ENCODE assay signal across 20 cellular contexts in genomic region chr17:35901776-35902175, GRCh38. TPM values are rescaled to one million over a fixed set of nuclear protein-coding genes. Genes with fewer than 3 reads are reported as not detected.
DNase-seq lines count a peak whose midpoint lies in the region; ATAC-seq and TF ChIP-seq lines count a peak whose summit lies in the region.
"Had no signal": no experiment of that assay in that cellular context is flagged by ENCODE, and none has a peak within 500 bp of the region (broad histone marks: within the 10 kb centered on the region; RNA-seq: fewer than 3 reads in every experiment).

No MANE protein-coding gene starts in this region.

- no peaks in the 10 kb centered on the region for H3K36me3 Mint-ChIP-seq in stimulated activated naive CD8-positive, alpha-beta T cell treated with anti-CD3 and anti-CD28 coated beads, Interleukin-15, Interleukin-2, amounts not matched to agents 100 ng/mL and 50 ng/mL, for 24 hours (ENCODE audit: low read depth)
- no peaks in the 10 kb centered on the region for H3K36me3 Mint-ChIP-seq in natural killer cell
- no peaks in the 10 kb centered on the region for H3K36me3 Mint-ChIP-seq in type B pancreatic cell
- no peaks in the 10 kb centered on the region for H3K36me3 Mint-ChIP-seq in activated CD4-positive, alpha-beta T cell treated with anti-CD3 and anti-CD28 coated beads for 36 hours (ENCODE audit: low read depth)
- H3K36me3 Mint-ChIP-seq: CD4-positive, CD25-positive, alpha-beta regulatory T cell had no signal

- H3K4me1 Mint-ChIP-seq in stimulated activated naive CD8-positive, alpha-beta T cell treated with anti-CD3 and anti-CD28 coated beads, Interleukin-15, Interleukin-2, amounts not matched to agents 100 ng/mL and 50 ng/mL, for 24 hours (ENCODE audit: low read depth) = peaks cover 56% of the 10 kb centered on the region
- peaks cover 41% of the 10 kb centered on the region for H3K4me1 Mint-ChIP-seq in stimulated activated naive CD8-positive, alpha-beta T cell treated with anti-CD3 and anti-CD28 coated beads, Interleukin-15, amount 100 ng/mL, for 72 hours
- H3K4me1 Mint-ChIP-seq in natural killer cell (peaks cover 69 to 80% of the 10 kb centered on the region in 2 donors), type B pancreatic cell (ENCODE audit: unreplicated experiment) (peaks cover 28% of the 10 kb centered on the region)
- H3K4me1 Mint-ChIP-seq in activated CD4-positive, alpha-beta T cell treated with anti-CD3 and anti-CD28 coated beads for 36 hours = peaks cover 22% of the 10 kb centered on the region

- POLR2A ChIA-PET in activated CD4-positive, alpha-beta T cell treated with anti-CD3 and anti-CD28 coated beads for 36 hours (lab: Charles Lee) = no interaction called here

- intact Hi-C loops in natural killer cell (cut with micrococcal nuclease) = no loop called here
- intact Hi-C loops in activated CD4-positive, alpha-beta T cell treated with anti-CD3 and anti-CD28 coated beads for 36 hours (cut with DNase I, micrococcal nuclease) = no loop called here

- H3K27ac Mint-ChIP-seq in stimulated activated naive CD8-positive, alpha-beta T cell treated with anti-CD3 and anti-CD28 coated beads, Interleukin-15, Interleukin-2, amounts not matched to agents 100 ng/mL and 50 ng/mL, for 24 hours = no peak overlapping the region
- no peak overlapping the region for H3K27ac Mint-ChIP-seq in stimulated activated naive CD8-positive, alpha-beta T cell treated with anti-CD3 and anti-CD28 coated beads, Interleukin-15, amount 100 ng/mL, for 72 hours
- H3K27ac Mint-ChIP-seq in natural killer cell (peak overlapping the region; percentile 96 to 97), type B pancreatic cell (peak overlapping the region; percentile 5)
- H3K27ac Mint-ChIP-seq in activated CD4-positive, alpha-beta T cell treated with anti-CD3 and anti-CD28 coated beads for 36 hours = no peak overlapping the region
- H3K27ac Mint-ChIP-seq: CD4-positive, CD25-positive, alpha-beta regulatory T cell had no signal

- no peak for ATAC-seq in stimulated activated naive CD8-positive, alpha-beta T cell treated with anti-CD3 and anti-CD28 coated beads, Interleukin-15, amount 100 ng/mL, for 72 hours
- no peak for ATAC-seq in natural killer cell
- ATAC-seq in activated CD4-positive, alpha-beta T cell treated with anti-CD3 and anti-CD28 coated beads for 36 hours = no peak
- ATAC-seq: HCT116 had no signal

- no peaks in the 10 kb centered on the region for H3K9me3 Mint-ChIP-seq in stimulated activated naive CD8-positive, alpha-beta T cell treated with anti-CD3 and anti-CD28 coated beads, Interleukin-15, Interleukin-2, amounts not matched to agents 100 ng/mL and 50 ng/mL, for 24 hours
- H3K9me3 Mint-ChIP-seq in stimulated activated naive CD8-positive, alpha-beta T cell treated with anti-CD3 and anti-CD28 coated beads, Interleukin-15, amount 100 ng/mL, for 72 hours = no peaks in the 10 kb centered on the region
- H3K9me3 Mint-ChIP-seq in natural killer cell (no peaks in the 10 kb centered on the region), type B pancreatic cell (peaks cover 8% of the 10 kb centered on the region)
- H3K9me3 Mint-ChIP-seq in activated CD4-positive, alpha-beta T cell treated with anti-CD3 and anti-CD28 coated beads for 36 hours (ENCODE audit: low read depth) = no peaks in the 10 kb centered on the region
- H3K9me3 Mint-ChIP-seq: CD4-positive, CD25-positive, alpha-beta regulatory T cell had no signal

- CTCF ChIA-PET in activated CD4-positive, alpha-beta T cell treated with anti-CD3 and anti-CD28 coated beads for 36 hours (lab: Charles Lee) = interaction anchor here (0.6 to 1.4 kb wide), 3 partner anchors 9 to 66 kb away, joined by 3 to 4 read pairs (median 4); no protein-coding TSS in a partner anchor

- no peak for TF ChIP-seq CTCF in natural killer cell (IDR thresholded peaks at IDR 0.05)
- no peak for TF ChIP-seq CTCF in type B pancreatic cell (conservative IDR thresholded peaks at IDR 0.05)

- H3K27me3 Mint-ChIP-seq in stimulated activated naive CD8-positive, alpha-beta T cell treated with anti-CD3 and anti-CD28 coated beads, Interleukin-15, Interleukin-2, amounts not matched to agents 100 ng/mL and 50 ng/mL, for 24 hours = no peaks in the 10 kb centered on the region
- no peaks in the 10 kb centered on the region for H3K27me3 Mint-ChIP-seq in stimulated activated naive CD8-positive, alpha-beta T cell treated with anti-CD3 and anti-CD28 coated beads, Interleukin-15, amount 100 ng/mL, for 72 hours
- H3K27me3 Mint-ChIP-seq in natural killer cell (ENCODE audit: low read depth in 2 of 2) = no peaks in the 10 kb centered on the region
- H3K27me3 Mint-ChIP-seq in type B pancreatic cell = peaks cover 3% of the 10 kb centered on the region
- H3K27me3 Mint-ChIP-seq in activated CD4-positive, alpha-beta T cell treated with anti-CD3 and anti-CD28 coated beads for 36 hours = peaks cover 3% of the 10 kb centered on the region

- peak overlapping the region; percentile 21 for H3K4me3 Mint-ChIP-seq in stimulated activated naive CD8-positive, alpha-beta T cell treated with anti-CD3 and anti-CD28 coated beads, Interleukin-15, Interleukin-2, amounts not matched to agents 100 ng/mL and 50 ng/mL, for 24 hours
- H3K4me3 Mint-ChIP-seq in stimulated activated naive CD8-positive, alpha-beta T cell treated with anti-CD3 and anti-CD28 coated beads, Interleukin-15, amount 100 ng/mL, for 72 hours = no peak overlapping the region
- H3K4me3 Mint-ChIP-seq in natural killer cell = peak overlapping the region; percentile 82
- H3K4me3 Mint-ChIP-seq in type B pancreatic cell = no peak overlapping the region
- H3K4me3 Mint-ChIP-seq in activated CD4-positive, alpha-beta T cell treated with anti-CD3 and anti-CD28 coated beads for 36 hours = no peak overlapping the region
- H3K4me3 Mint-ChIP-seq: CD4-positive, CD25-positive, alpha-beta regulatory T cell had no signal

- DNase-seq in stimulated activated naive CD8-positive, alpha-beta T cell treated with anti-CD3 and anti-CD28 coated beads, Interleukin-15, amount 100 ng/mL, for 72 hours = no peak
- DNase-seq in fibroblast of peridontal ligament (ENCODE audit: extremely low read depth) (peak; percentile 10), natural killer cell (no peak), type B pancreatic cell (ENCODE audit: extremely low spot score, unreplicated experiment) (no peak), GM03348 (ENCODE audit: low spot score) (no peak)
- DNase-seq in stimulated activated CD4-positive, alpha-beta T cell treated with anti-CD3 and anti-CD28 coated beads, Interleukin-2, amount 100 ng/mL, for 24 hours = no peak
- no peak for DNase-seq in activated CD4-positive, alpha-beta T cell treated with anti-CD3 and anti-CD28 coated beads for 36 hours
- DNase-seq: CD4-positive, CD25-positive, alpha-beta regulatory T cell; IMR-90; KG1; MG63; NCI-H2029; NCI-H446 treated with DMSO at 0.1 percent for 48 hours; NCI-H526 treated with DMSO at 0.1 percent for 48 hours; OCI-M1; Peyer's patch; SHP77 treated with DMSO at 0.1 percent for 48 hours had no signal

RNA-seq across cellular contexts. Expression of gene CCL5, which starts 21.6 kb away (rescaled TPM):
- total RNA-seq in natural killer cell (1,000 to 10,000 TPM in 1 of 3 donors, 100 to 1,000 TPM in 2; 793 to 1,167 (median 825) TPM), type B pancreatic cell (ENCODE audit: low replicate concordance) (1.1 TPM in 1 of 2 replicates, not detected in the other)
- total RNA-seq in activated CD4-positive, alpha-beta T cell treated with anti-CD3 and anti-CD28 coated beads for 36 hours = 10 to 100 TPM; 33.1 to 50.4 TPM
- total RNA-seq: H4, IMR-90 had no signal

RNA-seq across cellular contexts. Expression of gene RDM1, which starts 28.8 kb away (rescaled TPM):
- total RNA-seq in natural killer cell (under 1 TPM; 0.48 to 1.00 (median 0.61) TPM), type B pancreatic cell (ENCODE audit: low replicate concordance) (3.9 and 4.4 TPM in 2 replicates)
- 1 to 10 TPM; 4.4 to 6.5 TPM for total RNA-seq in activated CD4-positive, alpha-beta T cell treated with anti-CD3 and anti-CD28 coated beads for 36 hours
- total RNA-seq: CD4-positive, CD25-positive, alpha-beta regulatory T cell had no signal

RNA-seq across cellular contexts. Expression of gene HEATR9, which starts 33.1 kb away (rescaled TPM):
- 10 to 100 TPM in 2 of 3 donors, 1 to 10 TPM in 1; 10.0 to 24.1 (median 15.1) TPM for total RNA-seq in natural killer cell
- total RNA-seq in type B pancreatic cell (ENCODE audit: low replicate concordance) = not detected in 2 replicates
- total RNA-seq in activated CD4-positive, alpha-beta T cell treated with anti-CD3 and anti-CD28 coated beads for 36 hours = under 1 TPM in 1 of 2 experiments, not detected in 1; 0.18 TPM
- total RNA-seq: CD4-positive, CD25-positive, alpha-beta regulatory T cell; H4; IMR-90; Peyer's patch had no signal

RNA-seq across cellular contexts. Expression of gene LYZL6, which starts 41.7 kb away (rescaled TPM):
- total RNA-seq in natural killer cell (not detected), type B pancreatic cell (ENCODE audit: low replicate concordance) (not detected in 2 replicates)
- not detected for total RNA-seq in activated CD4-positive, alpha-beta T cell treated with anti-CD3 and anti-CD28 coated beads for 36 hours
- total RNA-seq: CD4-positive, CD25-positive, alpha-beta regulatory T cell; H4; IMR-90; Peyer's patch had no signal

Comparison
In these comparisons a context has a peak if more than half of its experiments do, and no peak if none do; other contexts are left out.
1. H3K4me3 Mint-ChIP-seq: peak in stimulated activated naive CD8-positive, alpha-beta T cell treated with anti-CD3 and anti-CD28 coated beads, Interleukin-15, Interleukin-2, amounts not matched to agents 100 ng/mL and 50 ng/mL, for 24 hours (single experiment) and natural killer cell (single experiment); none in stimulated activated naive CD8-positive, alpha-beta T cell treated with anti-CD3 and anti-CD28 coated beads, Interleukin-15, amount 100 ng/mL, for 72 hours (0 of 2), type B pancreatic cell (single experiment) and activated CD4-positive, alpha-beta T cell treated with anti-CD3 and anti-CD28 coated beads for 36 hours (single experiment).
2. H3K27ac Mint-ChIP-seq: peak in natural killer cell (2 of 2) and type B pancreatic cell (single experiment); none in stimulated activated naive CD8-positive, alpha-beta T cell treated with anti-CD3 and anti-CD28 coated beads, Interleukin-15, Interleukin-2, amounts not matched to agents 100 ng/mL and 50 ng/mL, for 24 hours (single experiment), stimulated activated naive CD8-positive, alpha-beta T cell treated with anti-CD3 and anti-CD28 coated beads, Interleukin-15, amount 100 ng/mL, for 72 hours (0 of 2) and activated CD4-positive, alpha-beta T cell treated with anti-CD3 and anti-CD28 coated beads for 36 hours (single experiment).
3. RNA of gene CCL5, which starts 21.6 kb away (total RNA-seq): 793 to 1,167 TPM in natural killer cell and 33.1 to 50.4 TPM in activated CD4-positive, alpha-beta T cell treated with anti-CD3 and anti-CD28 coated beads for 36 hours; 1.1 TPM in type B pancreatic cell; every median in the first group is over 10 times any median in the second.
4. RNA of gene HEATR9, which starts 33.1 kb away (total RNA-seq): 10.0 to 24.1 TPM in natural killer cell; 0.18 TPM in activated CD4-positive, alpha-beta T cell treated with anti-CD3 and anti-CD28 coated beads for 36 hours and not detected in type B pancreatic cell; every median in the first group is over 4 times any median in the second.